Comparison of ENCODE assay signal across 1 cellular context in genomic region chr16:3023669-3024478, GRCh38.
TF ChIP-seq lines count a peak whose summit lies in the region.

Gene HCFC1R1 (minus strand): TSS chr16:3023942. CDS start chr16:3023941, 1 bp downstream.
Gene THOC6 (plus strand): TSS chr16:3024035. CDS start chr16:3024327, 292 bp downstream.

TF ChIP-seq in K562, 482 proteins besides CTCF, POLR2A, EP300 and RAD21 (continued from another document and continues in another):
- TF ChIP-seq, protein P1, sequence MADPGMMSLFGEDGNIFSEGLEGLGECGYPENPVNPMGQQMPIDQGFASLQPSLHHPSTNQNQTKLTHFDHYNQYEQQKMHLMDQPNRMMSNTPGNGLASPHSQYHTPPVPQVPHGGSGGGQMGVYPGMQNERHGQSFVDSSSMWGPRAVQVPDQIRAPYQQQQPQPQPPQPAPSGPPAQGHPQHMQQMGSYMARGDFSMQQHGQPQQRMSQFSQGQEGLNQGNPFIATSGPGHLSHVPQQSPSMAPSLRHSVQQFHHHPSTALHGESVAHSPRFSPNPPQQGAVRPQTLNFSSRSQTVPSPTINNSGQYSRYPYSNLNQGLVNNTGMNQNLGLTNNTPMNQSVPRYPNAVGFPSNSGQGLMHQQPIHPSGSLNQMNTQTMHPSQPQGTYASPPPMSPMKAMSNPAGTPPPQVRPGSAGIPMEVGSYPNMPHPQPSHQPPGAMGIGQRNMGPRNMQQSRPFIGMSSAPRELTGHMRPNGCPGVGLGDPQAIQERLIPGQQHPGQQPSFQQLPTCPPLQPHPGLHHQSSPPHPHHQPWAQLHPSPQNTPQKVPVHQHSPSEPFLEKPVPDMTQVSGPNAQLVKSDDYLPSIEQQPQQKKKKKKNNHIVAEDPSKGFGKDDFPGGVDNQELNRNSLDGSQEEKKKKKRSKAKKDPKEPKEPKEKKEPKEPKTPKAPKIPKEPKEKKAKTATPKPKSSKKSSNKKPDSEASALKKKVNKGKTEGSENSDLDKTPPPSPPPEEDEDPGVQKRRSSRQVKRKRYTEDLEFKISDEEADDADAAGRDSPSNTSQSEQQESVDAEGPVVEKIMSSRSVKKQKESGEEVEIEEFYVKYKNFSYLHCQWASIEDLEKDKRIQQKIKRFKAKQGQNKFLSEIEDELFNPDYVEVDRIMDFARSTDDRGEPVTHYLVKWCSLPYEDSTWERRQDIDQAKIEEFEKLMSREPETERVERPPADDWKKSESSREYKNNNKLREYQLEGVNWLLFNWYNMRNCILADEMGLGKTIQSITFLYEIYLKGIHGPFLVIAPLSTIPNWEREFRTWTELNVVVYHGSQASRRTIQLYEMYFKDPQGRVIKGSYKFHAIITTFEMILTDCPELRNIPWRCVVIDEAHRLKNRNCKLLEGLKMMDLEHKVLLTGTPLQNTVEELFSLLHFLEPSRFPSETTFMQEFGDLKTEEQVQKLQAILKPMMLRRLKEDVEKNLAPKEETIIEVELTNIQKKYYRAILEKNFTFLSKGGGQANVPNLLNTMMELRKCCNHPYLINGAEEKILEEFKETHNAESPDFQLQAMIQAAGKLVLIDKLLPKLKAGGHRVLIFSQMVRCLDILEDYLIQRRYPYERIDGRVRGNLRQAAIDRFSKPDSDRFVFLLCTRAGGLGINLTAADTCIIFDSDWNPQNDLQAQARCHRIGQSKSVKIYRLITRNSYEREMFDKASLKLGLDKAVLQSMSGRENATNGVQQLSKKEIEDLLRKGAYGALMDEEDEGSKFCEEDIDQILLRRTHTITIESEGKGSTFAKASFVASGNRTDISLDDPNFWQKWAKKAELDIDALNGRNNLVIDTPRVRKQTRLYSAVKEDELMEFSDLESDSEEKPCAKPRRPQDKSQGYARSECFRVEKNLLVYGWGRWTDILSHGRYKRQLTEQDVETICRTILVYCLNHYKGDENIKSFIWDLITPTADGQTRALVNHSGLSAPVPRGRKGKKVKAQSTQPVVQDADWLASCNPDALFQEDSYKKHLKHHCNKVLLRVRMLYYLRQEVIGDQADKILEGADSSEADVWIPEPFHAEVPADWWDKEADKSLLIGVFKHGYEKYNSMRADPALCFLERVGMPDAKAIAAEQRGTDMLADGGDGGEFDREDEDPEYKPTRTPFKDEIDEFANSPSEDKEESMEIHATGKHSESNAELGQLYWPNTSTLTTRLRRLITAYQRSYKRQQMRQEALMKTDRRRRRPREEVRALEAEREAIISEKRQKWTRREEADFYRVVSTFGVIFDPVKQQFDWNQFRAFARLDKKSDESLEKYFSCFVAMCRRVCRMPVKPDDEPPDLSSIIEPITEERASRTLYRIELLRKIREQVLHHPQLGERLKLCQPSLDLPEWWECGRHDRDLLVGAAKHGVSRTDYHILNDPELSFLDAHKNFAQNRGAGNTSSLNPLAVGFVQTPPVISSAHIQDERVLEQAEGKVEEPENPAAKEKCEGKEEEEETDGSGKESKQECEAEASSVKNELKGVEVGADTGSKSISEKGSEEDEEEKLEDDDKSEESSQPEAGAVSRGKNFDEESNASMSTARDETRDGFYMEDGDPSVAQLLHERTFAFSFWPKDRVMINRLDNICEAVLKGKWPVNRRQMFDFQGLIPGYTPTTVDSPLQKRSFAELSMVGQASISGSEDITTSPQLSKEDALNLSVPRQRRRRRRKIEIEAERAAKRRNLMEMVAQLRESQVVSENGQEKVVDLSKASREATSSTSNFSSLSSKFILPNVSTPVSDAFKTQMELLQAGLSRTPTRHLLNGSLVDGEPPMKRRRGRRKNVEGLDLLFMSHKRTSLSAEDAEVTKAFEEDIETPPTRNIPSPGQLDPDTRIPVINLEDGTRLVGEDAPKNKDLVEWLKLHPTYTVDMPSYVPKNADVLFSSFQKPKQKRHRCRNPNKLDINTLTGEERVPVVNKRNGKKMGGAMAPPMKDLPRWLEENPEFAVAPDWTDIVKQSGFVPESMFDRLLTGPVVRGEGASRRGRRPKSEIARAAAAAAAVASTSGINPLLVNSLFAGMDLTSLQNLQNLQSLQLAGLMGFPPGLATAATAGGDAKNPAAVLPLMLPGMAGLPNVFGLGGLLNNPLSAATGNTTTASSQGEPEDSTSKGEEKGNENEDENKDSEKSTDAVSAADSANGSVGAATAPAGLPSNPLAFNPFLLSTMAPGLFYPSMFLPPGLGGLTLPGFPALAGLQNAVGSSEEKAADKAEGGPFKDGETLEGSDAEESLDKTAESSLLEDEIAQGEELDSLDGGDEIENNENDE (IDR thresholded peaks at IDR 0.05; ENCODE audit: low read depth, low read length) = no peak
- no peak for TF ChIP-seq SMC3 (conservative IDR thresholded peaks at IDR 0.05; ENCODE audit: insufficient read depth, low read depth, low read length)
- TF ChIP-seq CREM (IDR thresholded peaks at IDR 0.05; ENCODE audit: low read depth) = peak; percentile 97
- no peak for TF ChIP-seq ZNF79 (CRISPR knock-in tag; IDR thresholded peaks at IDR 0.05; ENCODE audit: low read depth)
- TF ChIP-seq ELF2 (CRISPR knock-in tag; IDR thresholded peaks at IDR 0.05) = 0 out of 2 replicates have a peak, but pooled peaks have one; percentile 25
- TF ChIP-seq, protein P2, sequence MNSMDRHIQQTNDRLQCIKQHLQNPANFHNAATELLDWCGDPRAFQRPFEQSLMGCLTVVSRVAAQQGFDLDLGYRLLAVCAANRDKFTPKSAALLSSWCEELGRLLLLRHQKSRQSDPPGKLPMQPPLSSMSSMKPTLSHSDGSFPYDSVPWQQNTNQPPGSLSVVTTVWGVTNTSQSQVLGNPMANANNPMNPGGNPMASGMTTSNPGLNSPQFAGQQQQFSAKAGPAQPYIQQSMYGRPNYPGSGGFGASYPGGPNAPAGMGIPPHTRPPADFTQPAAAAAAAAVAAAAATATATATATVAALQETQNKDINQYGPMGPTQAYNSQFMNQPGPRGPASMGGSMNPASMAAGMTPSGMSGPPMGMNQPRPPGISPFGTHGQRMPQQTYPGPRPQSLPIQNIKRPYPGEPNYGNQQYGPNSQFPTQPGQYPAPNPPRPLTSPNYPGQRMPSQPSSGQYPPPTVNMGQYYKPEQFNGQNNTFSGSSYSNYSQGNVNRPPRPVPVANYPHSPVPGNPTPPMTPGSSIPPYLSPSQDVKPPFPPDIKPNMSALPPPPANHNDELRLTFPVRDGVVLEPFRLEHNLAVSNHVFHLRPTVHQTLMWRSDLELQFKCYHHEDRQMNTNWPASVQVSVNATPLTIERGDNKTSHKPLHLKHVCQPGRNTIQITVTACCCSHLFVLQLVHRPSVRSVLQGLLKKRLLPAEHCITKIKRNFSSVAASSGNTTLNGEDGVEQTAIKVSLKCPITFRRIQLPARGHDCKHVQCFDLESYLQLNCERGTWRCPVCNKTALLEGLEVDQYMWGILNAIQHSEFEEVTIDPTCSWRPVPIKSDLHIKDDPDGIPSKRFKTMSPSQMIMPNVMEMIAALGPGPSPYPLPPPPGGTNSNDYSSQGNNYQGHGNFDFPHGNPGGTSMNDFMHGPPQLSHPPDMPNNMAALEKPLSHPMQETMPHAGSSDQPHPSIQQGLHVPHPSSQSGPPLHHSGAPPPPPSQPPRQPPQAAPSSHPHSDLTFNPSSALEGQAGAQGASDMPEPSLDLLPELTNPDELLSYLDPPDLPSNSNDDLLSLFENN (IDR thresholded peaks at IDR 0.05; ENCODE audit: low read depth in 2 of 2, low read length in 2 of 2) = peak in 1 of 2 experiments; percentile 56; a peak in 1 of 4 replicates
- TF ChIP-seq SMARCC2 (IDR thresholded peaks at IDR 0.05; ENCODE audit: low read depth) = no peak
- TF ChIP-seq, protein P3, sequence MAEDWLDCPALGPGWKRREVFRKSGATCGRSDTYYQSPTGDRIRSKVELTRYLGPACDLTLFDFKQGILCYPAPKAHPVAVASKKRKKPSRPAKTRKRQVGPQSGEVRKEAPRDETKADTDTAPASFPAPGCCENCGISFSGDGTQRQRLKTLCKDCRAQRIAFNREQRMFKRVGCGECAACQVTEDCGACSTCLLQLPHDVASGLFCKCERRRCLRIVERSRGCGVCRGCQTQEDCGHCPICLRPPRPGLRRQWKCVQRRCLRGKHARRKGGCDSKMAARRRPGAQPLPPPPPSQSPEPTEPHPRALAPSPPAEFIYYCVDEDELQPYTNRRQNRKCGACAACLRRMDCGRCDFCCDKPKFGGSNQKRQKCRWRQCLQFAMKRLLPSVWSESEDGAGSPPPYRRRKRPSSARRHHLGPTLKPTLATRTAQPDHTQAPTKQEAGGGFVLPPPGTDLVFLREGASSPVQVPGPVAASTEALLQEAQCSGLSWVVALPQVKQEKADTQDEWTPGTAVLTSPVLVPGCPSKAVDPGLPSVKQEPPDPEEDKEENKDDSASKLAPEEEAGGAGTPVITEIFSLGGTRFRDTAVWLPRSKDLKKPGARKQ (CRISPR knock-in tag; IDR thresholded peaks at IDR 0.05) = no peak
- peak; percentile 95 for TF ChIP-seq ZFX (CRISPR knock-in tag; IDR thresholded peaks at IDR 0.05)
- no peak for TF ChIP-seq GTF2E2 (tag; IDR thresholded peaks at IDR 0.05)
- TF ChIP-seq PYGO2 (tag; IDR thresholded peaks at IDR 0.05) = no peak
- peak in 1 of 2 experiments; percentile 51; a peak in 1 of 4 replicates for TF ChIP-seq SRF (CRISPR knock-in tag; IDR thresholded peaks at IDR 0.05)
- TF ChIP-seq CHAMP1 (IDR thresholded peaks at IDR 0.05) = no peak
- no peak for TF ChIP-seq U2AF2 (optimal IDR thresholded peaks at IDR 0.05; ENCODE audit: low read depth, low read length)
- peak; percentile 82; the same call in 1 of the 2 replicates for TF ChIP-seq ZBTB9 (CRISPR knock-in tag; IDR thresholded peaks at IDR 0.05)
- TF ChIP-seq ZKSCAN8 (CRISPR knock-in tag; IDR thresholded peaks at IDR 0.05) = no peak
- TF ChIP-seq SMAD4 (CRISPR knock-in tag; conservative IDR thresholded peaks at IDR 0.05) = peak; percentile 55; the same call in 1 of the 2 replicates
- TF ChIP-seq NR1H2 (CRISPR knock-in tag; IDR thresholded peaks at IDR 0.05) = no peak
- no peak for TF ChIP-seq ILK (tag; IDR thresholded peaks at IDR 0.05; ENCODE audit: borderline replicate concordance, low read depth)
- TF ChIP-seq, protein P4, sequence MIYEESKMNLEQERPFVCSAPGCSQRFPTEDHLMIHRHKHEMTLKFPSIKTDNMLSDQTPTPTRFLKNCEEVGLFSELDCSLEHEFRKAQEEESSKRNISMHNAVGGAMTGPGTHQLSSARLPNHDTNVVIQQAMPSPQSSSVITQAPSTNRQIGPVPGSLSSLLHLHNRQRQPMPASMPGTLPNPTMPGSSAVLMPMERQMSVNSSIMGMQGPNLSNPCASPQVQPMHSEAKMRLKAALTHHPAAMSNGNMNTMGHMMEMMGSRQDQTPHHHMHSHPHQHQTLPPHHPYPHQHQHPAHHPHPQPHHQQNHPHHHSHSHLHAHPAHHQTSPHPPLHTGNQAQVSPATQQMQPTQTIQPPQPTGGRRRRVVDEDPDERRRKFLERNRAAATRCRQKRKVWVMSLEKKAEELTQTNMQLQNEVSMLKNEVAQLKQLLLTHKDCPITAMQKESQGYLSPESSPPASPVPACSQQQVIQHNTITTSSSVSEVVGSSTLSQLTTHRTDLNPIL (CRISPR knock-in tag; IDR thresholded peaks at IDR 0.05) = no peak
- TF ChIP-seq ZNF766 (CRISPR knock-in tag; conservative IDR thresholded peaks at IDR 0.05) = 0 out of 2 replicates have a peak, but pooled peaks have one; percentile 39
- TF ChIP-seq CBX5 (IDR thresholded peaks at IDR 0.05; ENCODE audit: borderline replicate concordance, low read depth) = no peak
- peak; percentile 90 for TF ChIP-seq RBM22 (IDR thresholded peaks at IDR 0.05; ENCODE audit: low read depth, low read length, poor library complexity, severe bottlenecking)
- no peak for TF ChIP-seq MTA2 (IDR thresholded peaks at IDR 0.05; ENCODE audit: low read depth)
- TF ChIP-seq TCF7 (IDR thresholded peaks at IDR 0.05; ENCODE audit: borderline replicate concordance) = no peak
- TF ChIP-seq ZNF445 (CRISPR knock-in tag; IDR thresholded peaks at IDR 0.05; ENCODE audit: low read depth) = 0 out of 2 replicates have a peak, but pooled peaks have one; percentile 56
- TF ChIP-seq TCFL5 (CRISPR knock-in tag; conservative IDR thresholded peaks at IDR 0.05) = no peak
- no peak for TF ChIP-seq ZNF282 (CRISPR knock-in tag; IDR thresholded peaks at IDR 0.05)
- no peak for TF ChIP-seq SNRNP70 (optimal IDR thresholded peaks at IDR 0.05; ENCODE audit: low read depth, low read length)
- TF ChIP-seq ZNF347 (CRISPR knock-in tag; IDR thresholded peaks at IDR 0.05; ENCODE audit: low read depth) = no peak
- TF ChIP-seq TBP (optimal IDR thresholded peaks at IDR 0.05; ENCODE audit: low read depth, low read length) = peak; percentile 67
- no peak for TF ChIP-seq ZBTB1 (CRISPR knock-in tag; IDR thresholded peaks at IDR 0.05; ENCODE audit: borderline replicate concordance, low read depth)
- no peak for TF ChIP-seq SMARCE1 (IDR thresholded peaks at IDR 0.05)
- no peak for TF ChIP-seq ZNF830 (CRISPR knock-in tag; IDR thresholded peaks at IDR 0.05)
- peak; percentile 87 to 90 for TF ChIP-seq E2F6 (IDR thresholded peaks at IDR 0.05; ENCODE audit: borderline replicate concordance in 1 of 2, extremely low read depth in 1 of 2, insufficient read depth in 1 of 2, insufficient read length in 1 of 2, low read depth in 1 of 2, low read length in 1 of 2, poor library complexity in 1 of 2, severe bottlenecking in 1 of 2)
- peak in 1 of 2 experiments; percentile 85; a peak in 2 of 4 replicates for TF ChIP-seq NONO (IDR thresholded peaks at IDR 0.05; ENCODE audit: low read depth in 2 of 2, low read length in 1 of 2)
